ENCODE assay signal across 13 cellular contexts in genomic region chr6:47701374-47701773, GRCh38. TPM values are rescaled to one million over a fixed set of nuclear protein-coding genes. Genes with fewer than 3 reads are reported as not detected.
DNase-seq lines count a peak whose midpoint lies in the region; ATAC-seq lines count a peak whose summit lies in the region.
"Had no signal": no experiment of that assay in that cellular context is flagged by ENCODE, and none has a peak within 500 bp of the region (broad histone marks: within the 10 kb centered on the region; RNA-seq: fewer than 3 reads in every experiment).

No MANE protein-coding gene starts in this region.

- H3K4me3 ChIP-seq in aorta (ENCODE audit: low read length in 2 of 2) = no peak overlapping the region

- H3K27ac ChIP-seq in aorta (ENCODE audit: low read depth in 1 of 2, low read length in 2 of 2) = no peak overlapping the region
- H3K27ac ChIP-seq: 22Rv1 had no signal

- no peaks in the 10 kb centered on the region for H3K36me3 ChIP-seq in aorta (ENCODE audit: control insufficient read depth in 1 of 2, insufficient read depth in 2 of 2, low read length in 1 of 2)

- intact Hi-C loops in aorta (cut with DNase I) = no loop called here

- ATAC-seq in activated CD4-positive, CD25-positive, alpha-beta regulatory T cell treated with anti-CD3 and anti-CD28 coated beads, Interleukin-2, amount 50 U/mL, for 24 hours = peak; percentile 24 to 41
- ATAC-seq in HG02678 (IDR thresholded peaks at IDR 0.05; ENCODE audit: unreplicated experiment) (peak; percentile 90), aorta (ENCODE audit: low FRiP score) (no peak)

- no peaks in the 10 kb centered on the region for H3K4me1 ChIP-seq in aorta (ENCODE audit: control insufficient read depth in 1 of 2, insufficient read depth in 2 of 2, low read length in 2 of 2)

- no peaks in the 10 kb centered on the region for H3K9me3 ChIP-seq in aorta (ENCODE audit: control insufficient read depth, low read length)

- no peaks in the 10 kb centered on the region for H3K27me3 ChIP-seq in aorta (ENCODE audit: control insufficient read depth in 1 of 2, insufficient read depth in 2 of 2, low read length in 1 of 2)

- WGBS in aorta, 2 donors = 36 to 38% methylated on average over 2 of the region's 2 CpGs

- no peak for DNase-seq in activated CD4-positive, CD25-positive, alpha-beta regulatory T cell treated with anti-CD3 and anti-CD28 coated beads, Interleukin-2, amount 50 U/mL, for 72 hours
- DNase-seq in HT1080 (ENCODE audit: low read depth) (peak; percentile 7), renal cortical epithelial cell (ENCODE audit: low read depth) (peak; percentile 94), aorta (no peak), GOT3 (lab: John Stamatoyannopoulos, UW) (no peak)
- no peak for DNase-seq in effector CD4-positive, alpha-beta T cell
- DNase-seq: caudate nucleus, immature natural killer cell, NCI-H187 treated with DMSO at 0.1 percent for 48 hours had no signal

RNA-seq across cellular contexts. Expression of gene ADGRF4, which starts 3.0 kb away (rescaled TPM):
- 0.97 and 1.8 TPM in 2 replicates for total RNA-seq in HT1080 (2014; rRNA removed; shearing (Covaris generic))
- 2.5 and 3.0 TPM in 2 replicates for polyA plus RNA-seq in HT1080 (2015; cell fraction: cytosol; rRNA removed)
- 5.6 and 5.7 TPM in 2 replicates for polyA plus RNA-seq in HT1080 (2015; cell fraction: nucleus; rRNA removed)
- total RNA-seq in renal cortical epithelial cell (0.10 and 5.2 TPM in 2 replicates), aorta (not detected)
- not detected for polyA plus RNA-seq in aorta
- total RNA-seq: skeletal muscle tissue had no signal
- polyA plus RNA-seq: immature natural killer cell had no signal

Comparison
In these comparisons a context has a peak if more than half of its experiments do, and no peak if none do; other contexts are left out.
1. DNase-seq: peak in HT1080 (single experiment) and renal cortical epithelial cell (single experiment); none in activated CD4-positive, CD25-positive, alpha-beta regulatory T cell treated with anti-CD3 and anti-CD28 coated beads, Interleukin-2, amount 50 U/mL, for 72 hours (single experiment), aorta (0 of 2), GOT3 (single experiment) and effector CD4-positive, alpha-beta T cell (single experiment).